17 cellular contexts compared by ENCODE assay signal in the genomic region with DNA sequence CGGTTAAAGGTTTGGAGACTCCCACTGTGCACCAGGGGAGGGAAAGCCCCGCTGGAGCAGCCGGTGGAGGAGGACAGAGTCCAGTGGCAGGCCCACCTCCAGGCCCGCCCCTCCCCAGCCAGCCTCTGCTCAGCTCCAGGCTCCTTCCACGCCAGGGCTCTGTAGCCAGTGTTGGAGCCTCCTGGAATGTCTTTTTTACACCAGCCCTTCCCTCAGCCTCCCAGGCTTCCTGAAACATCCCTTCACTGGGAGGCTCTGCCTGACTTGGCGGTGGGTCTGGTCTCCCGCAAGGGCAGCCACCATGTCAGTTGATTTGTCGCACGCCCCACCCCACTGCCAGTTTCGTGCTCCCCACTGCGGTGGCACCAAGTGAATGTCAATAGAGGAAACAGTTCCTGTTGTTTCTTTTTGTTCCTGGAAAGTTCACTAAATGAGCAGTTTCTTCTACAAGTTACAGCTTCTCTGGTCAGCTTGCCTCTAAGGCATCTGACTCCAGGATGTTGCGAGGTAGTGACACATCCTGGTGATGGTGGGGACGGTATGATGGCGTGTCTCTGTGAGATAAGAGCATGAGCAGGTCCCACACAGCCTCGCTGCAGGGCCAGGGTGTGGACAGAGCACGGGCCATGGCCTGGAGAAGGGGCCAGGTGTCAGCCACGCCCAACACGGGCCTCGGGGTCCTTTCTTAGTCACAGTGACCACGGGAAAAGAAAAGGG.
"Had no signal": no experiment of that assay in that cellular context is flagged by ENCODE, and none has a peak within 500 bp of the region (broad histone marks: within the 10 kb centered on the region; RNA-seq: fewer than 3 reads in every experiment).

No MANE protein-coding gene starts in this region.

- H3K27ac ChIP-seq: cardiac muscle cell, prostate gland, SJCRH30, VCaP had no signal

- H3K9me3 ChIP-seq: prostate gland, SJCRH30 had no signal

- H3K27me3 Mint-ChIP-seq: activated naive CD8-positive, alpha-beta T cell treated with anti-CD3 and anti-CD28 coated beads, Interleukin-2, amount 10 ng/mL, durations not matched to agents 7 days and 5 days; dendritic cell treated with granulocyte-macrophage colony-stimulating factor and Interleukin-4, amounts not matched to agents 40 ng/mL and 50 ng/mL, for 4 days; stimulated activated memory B cell treated with anti-CD40 and anti-IgM and Interleukin-4, amounts not matched to agents 10 μg/mL and 1 μg/mL and 100 μg/mL, for 72 hours; T-helper 17 cell had no signal

- H3K27me3 ChIP-seq: cardiac muscle cell, SJCRH30 had no signal

- DNase-seq: activated CD4-positive, alpha-beta T cell treated with anti-CD3 and anti-CD28 coated beads for 1 hour; activated CD4-positive, alpha-beta T cell treated with anti-CD3 and anti-CD28 coated beads, Interleukin-2, amount 50 U/mL, for 48 hours; activated effector memory CD4-positive, alpha-beta T cell treated with Interleukin-2 at 50 U/mL for 16 hours; activated naive CD8-positive, alpha-beta T cell treated with anti-CD3 and anti-CD28 coated beads, Interleukin-2, amount 10 ng/mL, durations not matched to agents 7 days and 5 days; activated T-cell treated with anti-CD3 and anti-CD28 coated beads, Interleukin-2, amount 50 U/mL, for 4 hours; amygdala; effector CD8-positive, alpha-beta T cell; midbrain; right cardiac atrium; SJCRH30; stimulated activated CD4-positive, alpha-beta T cell treated with anti-CD3 and anti-CD28 coated beads, Interleukin-4, amount 100 ng/mL, for 1 hour; T-helper 17 cell had no signal

- ATAC-seq: activated T-cell treated with anti-CD3 and anti-CD28 coated beads, Interleukin-2, amount 50 U/mL, for 4 hours; stimulated activated memory B cell treated with anti-CD40 and anti-IgM and Interleukin-4, amounts not matched to agents 10 μg/mL and 1 μg/mL and 100 μg/mL, for 72 hours; T-helper 17 cell had no signal

- H3K4me1 ChIP-seq: prostate gland, SJCRH30 had no signal

- H3K9me3 Mint-ChIP-seq: activated naive CD8-positive, alpha-beta T cell treated with anti-CD3 and anti-CD28 coated beads, Interleukin-2, amount 10 ng/mL, durations not matched to agents 7 days and 5 days; activated T-cell treated with anti-CD3 and anti-CD28 coated beads, Interleukin-2, amount 50 U/mL, for 4 hours; dendritic cell treated with granulocyte-macrophage colony-stimulating factor and Interleukin-4, amounts not matched to agents 40 ng/mL and 50 ng/mL, for 4 days; stimulated activated memory B cell treated with anti-CD40 and anti-IgM and Interleukin-4, amounts not matched to agents 10 μg/mL and 1 μg/mL and 100 μg/mL, for 72 hours had no signal

- H3K4me3 ChIP-seq: cardiac muscle cell, prostate gland, SJCRH30 had no signal

- H3K27ac Mint-ChIP-seq: activated naive CD8-positive, alpha-beta T cell treated with anti-CD3 and anti-CD28 coated beads, Interleukin-2, amount 10 ng/mL, durations not matched to agents 7 days and 5 days; dendritic cell treated with granulocyte-macrophage colony-stimulating factor and Interleukin-4, amounts not matched to agents 40 ng/mL and 50 ng/mL, for 4 days; stimulated activated memory B cell treated with anti-CD40 and anti-IgM and Interleukin-4, amounts not matched to agents 10 μg/mL and 1 μg/mL and 100 μg/mL, for 72 hours had no signal

- H3K4me3 Mint-ChIP-seq: activated naive CD8-positive, alpha-beta T cell treated with anti-CD3 and anti-CD28 coated beads, Interleukin-2, amount 10 ng/mL, durations not matched to agents 7 days and 5 days; activated T-cell treated with anti-CD3 and anti-CD28 coated beads, Interleukin-2, amount 50 U/mL, for 4 hours; dendritic cell treated with granulocyte-macrophage colony-stimulating factor and Interleukin-4, amounts not matched to agents 40 ng/mL and 50 ng/mL, for 4 days; stimulated activated memory B cell treated with anti-CD40 and anti-IgM and Interleukin-4, amounts not matched to agents 10 μg/mL and 1 μg/mL and 100 μg/mL, for 72 hours; T-helper 17 cell had no signal
